In the genomic region with DNA sequence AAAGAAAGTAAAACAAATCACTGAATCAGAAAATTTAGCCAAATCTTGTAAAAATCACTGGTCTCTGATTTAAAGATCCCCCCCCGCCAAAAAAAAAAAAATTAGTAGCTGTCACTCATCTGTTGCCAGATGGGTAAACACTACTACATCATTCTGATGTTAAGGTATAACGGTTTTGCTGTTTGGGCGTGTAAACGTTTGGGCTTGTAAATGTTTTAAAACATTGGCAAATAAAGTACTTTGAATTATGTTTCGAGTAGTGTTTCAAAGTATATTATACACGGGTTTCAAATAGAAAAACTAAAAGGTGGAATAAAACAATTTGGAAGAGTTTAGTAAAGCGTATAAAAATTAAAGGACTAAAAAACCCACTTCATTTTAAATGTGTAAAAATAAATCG, we compare ENCODE assay signal across 1 cellular context.
A peak's percentile ranks its signal among the peaks of the same experiment; 100 is the strongest.
TF ChIP-seq lines count a peak whose summit lies in the region.

No MANE protein-coding gene starts in this region.

TF ChIP-seq in K562, 482 proteins besides CTCF, POLR2A, EP300 and RAD21:
- TF ChIP-seq MEIS2 (IDR thresholded peaks at IDR 0.05; ENCODE audit: partially characterized antibody) (no peak), SOX6 (IDR thresholded peaks at IDR 0.05) (no peak), ZNF197 (CRISPR knock-in tag; IDR thresholded peaks at IDR 0.05; ENCODE audit: low read depth) (no peak)
- TF ChIP-seq, protein P1, sequence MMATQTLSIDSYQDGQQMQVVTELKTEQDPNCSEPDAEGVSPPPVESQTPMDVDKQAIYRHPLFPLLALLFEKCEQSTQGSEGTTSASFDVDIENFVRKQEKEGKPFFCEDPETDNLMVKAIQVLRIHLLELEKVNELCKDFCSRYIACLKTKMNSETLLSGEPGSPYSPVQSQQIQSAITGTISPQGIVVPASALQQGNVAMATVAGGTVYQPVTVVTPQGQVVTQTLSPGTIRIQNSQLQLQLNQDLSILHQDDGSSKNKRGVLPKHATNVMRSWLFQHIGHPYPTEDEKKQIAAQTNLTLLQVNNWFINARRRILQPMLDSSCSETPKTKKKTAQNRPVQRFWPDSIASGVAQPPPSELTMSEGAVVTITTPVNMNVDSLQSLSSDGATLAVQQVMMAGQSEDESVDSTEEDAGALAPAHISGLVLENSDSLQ (IDR thresholded peaks at IDR 0.05): 0 out of 2 replicates have a peak, but pooled peaks have one; percentile 7
